In genomic region chr1:190474587-190475305, GRCh38 we compare ENCODE assay signal across 11 cellular contexts. TPM values are rescaled to one million over a fixed set of nuclear protein-coding genes. Genes with fewer than 3 reads are reported as not detected.
DNase-seq lines count a peak whose midpoint lies in the region; ATAC-seq and TF ChIP-seq lines count a peak whose summit lies in the region.
"Had no signal": no experiment of that assay in that cellular context is flagged by ENCODE, and none has a peak within 500 bp of the region (broad histone marks: within the 10 kb centered on the region; RNA-seq: fewer than 3 reads in every experiment).

No MANE protein-coding gene starts in this region.

- H3K27ac Mint-ChIP-seq in nephron progenitor cell = no peak overlapping the region
- no peak overlapping the region for H3K27ac Mint-ChIP-seq in activated T-cell treated with anti-CD3 and anti-CD28 coated beads, Interleukin-2, amount 50 U/mL, for 24 hours
- H3K27ac Mint-ChIP-seq: activated CD8-positive, alpha-beta T cell treated with anti-CD3 and anti-CD28 coated beads for 36 hours; natural killer cell treated with Interleukin-12 subunit alpha and Interleukin-12 subunit beta and Interleukin-15 and Interleukin-18, amount 100 ng/mL, for 72 hours had no signal

- H3K4me1 ChIP-seq in A673 (ENCODE audit: insufficient read depth, low read length, poor library complexity, severe bottlenecking) = peaks cover 14% of the 10 kb centered on the region
- peaks cover 8% of the 10 kb centered on the region for H3K4me1 ChIP-seq in Panc1 (ENCODE audit: control insufficient read depth, insufficient read depth, low read length)
- peaks cover 0 to 26% (median 22%) of the 10 kb centered on the region in 4 donors for H3K4me1 ChIP-seq in sigmoid colon
- no peaks in the 10 kb centered on the region for H3K4me1 ChIP-seq in breast epithelium

- no peaks in the 10 kb centered on the region for H3K9me3 Mint-ChIP-seq in nephron progenitor cell
- peaks cover 2% of the 10 kb centered on the region for H3K9me3 Mint-ChIP-seq in activated T-cell treated with anti-CD3 and anti-CD28 coated beads, Interleukin-2, amount 50 U/mL, for 24 hours
- H3K9me3 Mint-ChIP-seq: activated CD8-positive, alpha-beta T cell treated with anti-CD3 and anti-CD28 coated beads for 36 hours; natural killer cell treated with Interleukin-12 subunit alpha and Interleukin-12 subunit beta and Interleukin-15 and Interleukin-18, amount 100 ng/mL, for 72 hours had no signal

- no peak for TF ChIP-seq EP300 in sigmoid colon (IDR thresholded peaks at IDR 0.05)

- peaks cover 46% of the 10 kb centered on the region for H3K4me1 Mint-ChIP-seq in nephron progenitor cell
- H3K4me1 Mint-ChIP-seq in activated T-cell treated with anti-CD3 and anti-CD28 coated beads, Interleukin-2, amount 50 U/mL, for 24 hours (ENCODE audit: low read depth) = peaks cover 7% of the 10 kb centered on the region

- BruUV-seq in A673 (replicated peaks; lab: Mats Ljungman, UMichigan) = no TSS peak
- no TSS peak for BruUV-seq in Panc1 (replicated peaks; lab: Mats Ljungman, UMichigan)

- peaks cover 62% of the 10 kb centered on the region for H3K27me3 Mint-ChIP-seq in nephron progenitor cell (ENCODE audit: low read depth, poor library complexity)
- peaks cover 53% of the 10 kb centered on the region for H3K27me3 Mint-ChIP-seq in activated T-cell treated with anti-CD3 and anti-CD28 coated beads, Interleukin-2, amount 50 U/mL, for 24 hours
- H3K27me3 Mint-ChIP-seq: natural killer cell treated with Interleukin-12 subunit alpha and Interleukin-12 subunit beta and Interleukin-15 and Interleukin-18, amount 100 ng/mL, for 72 hours had no signal

- no peak for DNase-seq in A673 (ENCODE audit: low spot score)
- DNase-seq in Panc1 (ENCODE audit: low read depth, low spot score) = no peak
- DNase-seq in fibroblast of pulmonary artery (ENCODE audit: low read depth) = no peak
- peak; percentile 35 for DNase-seq in nephron progenitor cell
- no peak for DNase-seq in activated T-cell treated with anti-CD3 and anti-CD28 coated beads, Interleukin-2, amount 50 U/mL, for 24 hours
- DNase-seq in sigmoid colon = no peak
- DNase-seq in breast epithelium (ENCODE audit: low spot score in 2 of 2) = no peak
- DNase-seq: activated CD8-positive, alpha-beta T cell treated with anti-CD3 and anti-CD28 coated beads for 36 hours; foreskin melanocyte had no signal

- intact Hi-C loops in A673 (cut with micrococcal nuclease; ENCODE audit: unreplicated experiment) (no loop called here), Panc1 (cut with micrococcal nuclease; ENCODE audit: unreplicated experiment) (no loop called here), sigmoid colon (cut with DNase I) (no loop called here), breast epithelium (cut with DNase I; ENCODE audit: low total_unique reads) (no loop called here)

- no peaks in the 10 kb centered on the region for H3K36me3 Mint-ChIP-seq in nephron progenitor cell (ENCODE audit: low read depth)
- H3K36me3 Mint-ChIP-seq in activated T-cell treated with anti-CD3 and anti-CD28 coated beads, Interleukin-2, amount 50 U/mL, for 24 hours (ENCODE audit: low read depth) = no peaks in the 10 kb centered on the region

- H3K36me3 ChIP-seq in A673 (ENCODE audit: insufficient read depth, low read length, poor library complexity, severe bottlenecking) = no peaks in the 10 kb centered on the region
- no peaks in the 10 kb centered on the region for H3K36me3 ChIP-seq in Panc1 (ENCODE audit: control insufficient read depth, insufficient read depth, low read length)
- no peaks in the 10 kb centered on the region for H3K36me3 ChIP-seq in sigmoid colon
- H3K36me3 ChIP-seq in breast epithelium = no peaks in the 10 kb centered on the region

- POLR2A ChIA-PET in A673 (lab: Charles Lee; ENCODE audit: low non-redundant PET) = interaction anchor here (0.5 to 0.6 kb wide), 2 partner anchors 99 to 658 kb away, joined by 3 to 21 read pairs; no protein-coding TSS in a partner anchor
- POLR2A ChIA-PET in Panc1 (lab: Charles Lee) = interaction anchor here (0.6 kb wide), 1 partner anchor 1023 kb away, joined by 12 read pairs; no protein-coding TSS in a partner anchor

- ATAC-seq in Panc1 (peak; percentile 62), GM21526 (IDR thresholded peaks at IDR 0.05; ENCODE audit: low FRiP score, unreplicated experiment) (no peak)
- ATAC-seq: activated CD8-positive, alpha-beta T cell treated with anti-CD3 and anti-CD28 coated beads for 36 hours; natural killer cell treated with Interleukin-12 subunit alpha and Interleukin-12 subunit beta and Interleukin-15 and Interleukin-18, amount 100 ng/mL, for 72 hours had no signal

- 4 to 11% methylated on average over 17 of the region's 17 CpGs for WGBS in sigmoid colon, 2 donors

- TF ChIP-seq POLR2A in sigmoid colon (IDR thresholded peaks at IDR 0.05) (no peak), breast epithelium (IDR thresholded peaks at IDR 0.05) (no peak)

- peak overlapping the region; percentile 83 for H3K4me3 Mint-ChIP-seq in nephron progenitor cell
- no peak overlapping the region for H3K4me3 Mint-ChIP-seq in activated T-cell treated with anti-CD3 and anti-CD28 coated beads, Interleukin-2, amount 50 U/mL, for 24 hours
- H3K4me3 Mint-ChIP-seq: activated CD8-positive, alpha-beta T cell treated with anti-CD3 and anti-CD28 coated beads for 36 hours; natural killer cell treated with Interleukin-12 subunit alpha and Interleukin-12 subunit beta and Interleukin-15 and Interleukin-18, amount 100 ng/mL, for 72 hours had no signal

- H3K27ac ChIP-seq in A673 (ENCODE audit: low read depth, low read length, poor library complexity, severe bottlenecking) (no peak overlapping the region), Panc1 (ENCODE audit: low read length) (no peak overlapping the region), sigmoid colon (peak overlapping the region in 1 of 4 donors; percentile 69), breast epithelium (no peak overlapping the region)

- CTCF ChIA-PET in A673 (lab: Charles Lee) (no interaction called here), Panc1 (lab: Charles Lee) (no interaction called here)

- TF ChIP-seq CTCF in A673 (conservative IDR thresholded peaks at IDR 0.05; ENCODE audit: low read depth, low read length) (no peak), Panc1 (IDR thresholded peaks at IDR 0.05) (no peak), fibroblast of pulmonary artery (IDR thresholded peaks at IDR 0.05; ENCODE audit: low read length, missing control alignments) (no peak), nephron progenitor cell (IDR thresholded peaks at IDR 0.05) (no peak), sigmoid colon (IDR thresholded peaks at IDR 0.05) (no peak), breast epithelium (IDR thresholded peaks at IDR 0.05) (no peak)

- H3K9me3 ChIP-seq in A673 (ENCODE audit: low read depth, low read length, poor library complexity, severe bottlenecking) (no peaks in the 10 kb centered on the region), Panc1 (ENCODE audit: control insufficient read depth, insufficient read depth, low read depth, low read length) (no peaks in the 10 kb centered on the region), sigmoid colon (no peaks in the 10 kb centered on the region), breast epithelium (no peaks in the 10 kb centered on the region)

- in situ Hi-C loops in Panc1 (cut with HindIII; ENCODE audit: low pct_unique_long_range_greater_than_20kb, low sequenced_read_pairs) = no loop called here

- H3K4me3 ChIP-seq in A673 (ENCODE audit: low read depth, low read length, poor library complexity, severe bottlenecking) (peak overlapping the region; percentile 34), Panc1 (ENCODE audit: low read depth in 2 of 2, low read length in 2 of 2) (peak overlapping the region; percentile 27 to 55), fibroblast of pulmonary artery (replicated peaks; ENCODE audit: low read depth, low read length) (peak overlapping the region; percentile 56), sigmoid colon (peak overlapping the region in 1 of 4 donors; percentile 16), breast epithelium (no peak overlapping the region)

- H3K27me3 ChIP-seq in A673 (replicated peaks; ENCODE audit: insufficient read depth, low read depth, low read length, poor library complexity) (no peaks in the 10 kb centered on the region), Panc1 (ENCODE audit: control insufficient read depth, insufficient read depth, low read length) (peaks cover 14% of the 10 kb centered on the region; the same call in 1 of the 2 replicates), sigmoid colon (peaks cover 3 to 52% (median 7%) of the 10 kb centered on the region in 3 donors), breast epithelium (peaks cover 0 to 30% of the 10 kb centered on the region in 2 donors)

RNA-seq across cellular contexts. Expression of gene BRINP3, which starts 2.9 kb away (rescaled TPM):
- total RNA-seq in A673 (2021) (0.76 TPM in 1 of 2 replicates, not detected in the other), Panc1 (2021; ENCODE audit: unreplicated experiment) (1.0 TPM), sigmoid colon (1 to 10 TPM in 1 of 4 donors, under 1 TPM in 2, not detected in 1; 0.16 to 2.2 (median 0.36) TPM), breast epithelium (1 to 10 TPM in 1 of 3 donors, under 1 TPM in 1, not detected in 1; 0.29 to 3.6 TPM)
- 0.50 TPM for polyA plus RNA-seq in Panc1 (2012; ENCODE audit: insufficient read length)
- 1 to 10 TPM; 2.4 to 3.7 (median 3.2) TPM for polyA plus RNA-seq in sigmoid colon
- total RNA-seq: activated CD8-positive, alpha-beta T cell treated with anti-CD3 and anti-CD28 coated beads for 36 hours; natural killer cell treated with Interleukin-12 subunit alpha and Interleukin-12 subunit beta and Interleukin-15 and Interleukin-18, amount 100 ng/mL, for 72 hours had no signal

Comparison
In these comparisons a context has a peak if more than half of its experiments do, and no peak if none do; other contexts are left out.
1. H3K4me3 ChIP-seq: peak in A673 (single experiment), Panc1 (2 of 2) and fibroblast of pulmonary artery (single experiment); none in breast epithelium (0 of 3).